Comparison of ENCODE assay signal across 1 cellular context in genomic region chr12:124992874-124993567, GRCh38.
TF ChIP-seq lines count a peak whose summit lies in the region.

No MANE protein-coding gene starts in this region.

TF ChIP-seq in HepG2, 621 proteins besides CTCF, POLR2A, EP300 and RAD21 (continued from another document and continues in another):
- TF ChIP-seq CREB3 (CRISPR knock-in tag; IDR thresholded peaks at IDR 0.05) = no peak
- 0 out of 2 replicates have a peak, but pooled peaks have one; percentile 16 for TF ChIP-seq FOXA3 (CRISPR knock-in tag; IDR thresholded peaks at IDR 0.05)
- no peak for TF ChIP-seq FUBP1 (CRISPR knock-in tag; IDR thresholded peaks at IDR 0.05; ENCODE audit: borderline replicate concordance)
- TF ChIP-seq ZFP36 (IDR thresholded peaks at IDR 0.05; ENCODE audit: borderline replicate concordance, low read depth, low read length, partially characterized antibody) = no peak
- no peak for TF ChIP-seq ZNF720 (CRISPR knock-in tag; IDR thresholded peaks at IDR 0.05)
- peak; percentile 91 for TF ChIP-seq ETV5 (CRISPR knock-in tag; IDR thresholded peaks at IDR 0.05; ENCODE audit: borderline replicate concordance)
- no peak for TF ChIP-seq ZC3H13 (CRISPR knock-in tag; IDR thresholded peaks at IDR 0.05)
- TF ChIP-seq ZNF3 (CRISPR knock-in tag; IDR thresholded peaks at IDR 0.05) = no peak
- TF ChIP-seq SNAPC2 (CRISPR knock-in tag; IDR thresholded peaks at IDR 0.05) = no peak
- TF ChIP-seq SAP130 (CRISPR knock-in tag; IDR thresholded peaks at IDR 0.05; ENCODE audit: low read depth) = peak; percentile 80
- TF ChIP-seq U2AF1 (optimal IDR thresholded peaks at IDR 0.05; ENCODE audit: low read depth, low read length) = no peak
- peak; percentile 79 for TF ChIP-seq MAX (IDR thresholded peaks at IDR 0.05)
- TF ChIP-seq FOXP4 (CRISPR knock-in tag; IDR thresholded peaks at IDR 0.05) = peak; percentile 29; the same call in 1 of the 2 replicates
- peak; percentile 66; the same call in 1 of the 2 replicates for TF ChIP-seq KDM2A (CRISPR knock-in tag; IDR thresholded peaks at IDR 0.05; ENCODE audit: borderline replicate concordance, low read depth)
- no peak for TF ChIP-seq NFIB (CRISPR knock-in tag; IDR thresholded peaks at IDR 0.05; ENCODE audit: borderline replicate concordance)
- peak; percentile 74; the same call in 1 of the 2 replicates for TF ChIP-seq DNMT3B (CRISPR knock-in tag; conservative IDR thresholded peaks at IDR 0.05)
- peak; percentile 63 for TF ChIP-seq ELF3 (CRISPR knock-in tag; IDR thresholded peaks at IDR 0.05)
- TF ChIP-seq ZNF354B (CRISPR knock-in tag; IDR thresholded peaks at IDR 0.05) = no peak
- 0 out of 2 replicates have a peak, but pooled peaks have one; percentile 24 for TF ChIP-seq ZNF614 (CRISPR knock-in tag; IDR thresholded peaks at IDR 0.05; ENCODE audit: borderline replicate concordance)
- TF ChIP-seq CC2D1A (CRISPR knock-in tag; IDR thresholded peaks at IDR 0.05) = no peak
- TF ChIP-seq ASH2L (IDR thresholded peaks at IDR 0.05; ENCODE audit: insufficient read length, low read depth, low read length) = peak; percentile 63
- peak; percentile 55; the same call in 1 of the 2 replicates for TF ChIP-seq TARDBP (CRISPR knock-in tag; IDR thresholded peaks at IDR 0.05)
- peak; percentile 51; the same call in 1 of the 2 replicates for TF ChIP-seq HNF1B (CRISPR knock-in tag; IDR thresholded peaks at IDR 0.05)
- peak; percentile 75 for TF ChIP-seq GABPB1 (CRISPR knock-in tag; IDR thresholded peaks at IDR 0.05)
- TF ChIP-seq MXI1 (IDR thresholded peaks at IDR 0.05; ENCODE audit: borderline replicate concordance, low read depth, low read length) = peak; percentile 53; the same call in 1 of the 3 replicates
- 0 out of 2 replicates have a peak, but pooled peaks have one; percentile 20 for TF ChIP-seq RARA (CRISPR knock-in tag; IDR thresholded peaks at IDR 0.05)
- peak; percentile 40 for TF ChIP-seq FOSL2 (CRISPR knock-in tag; IDR thresholded peaks at IDR 0.05)
- TF ChIP-seq PHF20 (CRISPR knock-in tag; IDR thresholded peaks at IDR 0.05) = no peak
- peak; percentile 70; the same call in 1 of the 2 replicates for TF ChIP-seq ZNF878 (CRISPR knock-in tag; IDR thresholded peaks at IDR 0.05)
- TF ChIP-seq E2F1 (CRISPR knock-in tag; IDR thresholded peaks at IDR 0.05) = peak; percentile 80
- TF ChIP-seq ZNF430 (CRISPR knock-in tag; IDR thresholded peaks at IDR 0.05) = no peak
- TF ChIP-seq STAT5B (CRISPR knock-in tag; IDR thresholded peaks at IDR 0.05) = no peak
- TF ChIP-seq ZNF547 (CRISPR knock-in tag; IDR thresholded peaks at IDR 0.05) = peak; percentile 27; the same call in 1 of the 2 replicates
- no peak for TF ChIP-seq ZKSCAN1 (IDR thresholded peaks at IDR 0.05; ENCODE audit: low read length)
- no peak for TF ChIP-seq NCOA1 (CRISPR knock-in tag; IDR thresholded peaks at IDR 0.05)
- peak; percentile 47; the same call in 1 of the 2 replicates for TF ChIP-seq ZNF772 (CRISPR knock-in tag; IDR thresholded peaks at IDR 0.05)
- TF ChIP-seq PATZ1 (CRISPR knock-in tag; IDR thresholded peaks at IDR 0.05) = peak; percentile 72
- TF ChIP-seq MYPOP (CRISPR knock-in tag; IDR thresholded peaks at IDR 0.05) = peak; percentile 69; the same call in 1 of the 2 replicates
- 0 out of 2 replicates have a peak, but pooled peaks have one; percentile 13 for TF ChIP-seq BCL3 (CRISPR knock-in tag; IDR thresholded peaks at IDR 0.05)
- TF ChIP-seq KLF11 (CRISPR knock-in tag; IDR thresholded peaks at IDR 0.05) = no peak
- TF ChIP-seq ZNF563 (CRISPR knock-in tag; IDR thresholded peaks at IDR 0.05) = no peak
- TF ChIP-seq HOXA3 (CRISPR knock-in tag; IDR thresholded peaks at IDR 0.05) = peak; percentile 72; the same call in 1 of the 2 replicates
- TF ChIP-seq FOXO1 (CRISPR knock-in tag; IDR thresholded peaks at IDR 0.05) = no peak
- TF ChIP-seq CBX1 (IDR thresholded peaks at IDR 0.05; ENCODE audit: low read depth) = peak; percentile 48
- TF ChIP-seq ZFX (CRISPR knock-in tag; IDR thresholded peaks at IDR 0.05; ENCODE audit: low read depth) = no peak; the same call in none of the 2 replicates
- TF ChIP-seq ZBTB20 (CRISPR knock-in tag; IDR thresholded peaks at IDR 0.05; ENCODE audit: borderline replicate concordance, low read depth) = peak; percentile 50; the same call in 1 of the 2 replicates
- TF ChIP-seq ZNF800 (CRISPR knock-in tag; IDR thresholded peaks at IDR 0.05) = peak; percentile 60
- TF ChIP-seq MXD4 (CRISPR knock-in tag; IDR thresholded peaks at IDR 0.05) = 0 out of 2 replicates have a peak, but pooled peaks have one; percentile 26
